ENCODE assay signal across 9 cellular contexts in the genomic region with DNA sequence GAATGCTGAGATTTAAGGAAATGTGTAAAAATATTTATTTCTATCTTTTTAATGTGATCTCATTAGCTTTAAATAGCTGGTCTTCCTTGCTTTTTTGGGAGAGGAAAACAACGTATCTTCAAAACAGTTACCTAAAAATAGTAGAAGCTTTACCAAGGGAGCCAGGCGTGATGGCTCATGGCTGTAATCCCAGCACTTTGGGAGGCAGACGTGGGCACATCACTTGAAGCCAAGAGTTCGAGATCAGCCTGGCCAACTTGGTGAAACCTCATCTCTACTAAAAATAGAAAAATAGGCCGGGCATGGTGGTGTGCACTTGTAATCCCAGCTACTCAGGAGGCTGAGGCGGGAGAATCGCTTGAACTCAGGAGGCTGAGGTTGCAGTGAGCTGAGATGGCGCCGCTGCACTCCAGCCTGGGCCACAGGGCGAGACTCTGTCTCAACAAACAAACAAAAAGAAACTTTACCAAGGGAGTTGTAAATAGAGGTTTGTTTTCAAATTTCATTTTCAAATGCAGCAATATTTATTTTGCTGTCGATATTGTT. TPM values are rescaled to one million over a fixed set of nuclear protein-coding genes. Genes with fewer than 3 reads are reported as not detected.
DNase-seq lines count a peak whose midpoint lies in the region; ATAC-seq, FAIRE-seq and TF ChIP-seq lines count a peak whose summit lies in the region.
"Had no signal": no experiment of that assay in that cellular context is flagged by ENCODE, and none has a peak within 500 bp of the region (broad histone marks: within the 10 kb centered on the region; RNA-seq: fewer than 3 reads in every experiment).

No MANE protein-coding gene starts in this region.

- H3K27me3 ChIP-seq in GM23338 (ENCODE audit: insufficient read depth) (no peaks in the 10 kb centered on the region), SJCRH30 (no peaks in the 10 kb centered on the region), keratinocyte (ENCODE audit: control insufficient read depth, extremely low read depth, insufficient read depth, low read length) (no peaks in the 10 kb centered on the region), smooth muscle cell (ENCODE audit: low read depth) (no peaks in the 10 kb centered on the region)
- no peaks in the 10 kb centered on the region for H3K27me3 ChIP-seq in CD8-positive, alpha-beta memory T cell (ENCODE audit: insufficient read depth, low read length, poor library complexity, severe bottlenecking)

- H3K9me3 Mint-ChIP-seq in GM23338, result no peaks in the 10 kb centered on the region
- H3K9me3 Mint-ChIP-seq in stimulated activated naive CD8-positive, alpha-beta T cell treated with anti-CD3 and anti-CD28 coated beads, Interleukin-15, amount 100 ng/mL, for 72 hours, result no peaks in the 10 kb centered on the region
- H3K9me3 Mint-ChIP-seq in CD8-positive, alpha-beta memory T cell, result no peaks in the 10 kb centered on the region

- H3K27ac ChIP-seq in GM23338 (ENCODE audit: low read depth) (peak overlapping the region; percentile 4; the same call in 1 of the 2 replicates), SJCRH30 (no peak overlapping the region; the same call in 1 of the 2 replicates), keratinocyte (ENCODE audit: control insufficient read depth, insufficient read depth, low read length) (peak overlapping the region; percentile 98), smooth muscle cell (ENCODE audit: low read depth) (peak overlapping the region; percentile 96)
- H3K27ac ChIP-seq in CD8-positive, alpha-beta memory T cell (ENCODE audit: low read depth, low read length), result no peak overlapping the region

- H3K9ac ChIP-seq in keratinocyte (ENCODE audit: control insufficient read depth, extremely low read depth, insufficient read depth, low read length) (peak overlapping the region; percentile 88), smooth muscle cell (ENCODE audit: low read depth) (peak overlapping the region; percentile 66)

- CTCF ChIA-PET in CD8-positive, alpha-beta memory T cell (lab: Charles Lee), result interaction anchor here (1.1 to 1.4 kb wide), 2 partner anchors 51 to 110 kb away, joined by 3 read pairs; no protein-coding TSS in a partner anchor

- H3K4me1 ChIP-seq in GM23338 (ENCODE audit: insufficient read depth) (peaks cover 21% of the 10 kb centered on the region), SJCRH30 (peaks cover 21% of the 10 kb centered on the region), keratinocyte (ENCODE audit: control insufficient read depth, extremely low read depth, insufficient read depth, low read length) (peaks cover 54% of the 10 kb centered on the region), smooth muscle cell (ENCODE audit: low read depth) (no peaks in the 10 kb centered on the region)
- peaks cover 27% of the 10 kb centered on the region for H3K4me1 ChIP-seq in CD8-positive, alpha-beta memory T cell (ENCODE audit: insufficient read depth, low read length)

- no peaks in the 10 kb centered on the region for H3K9me1 ChIP-seq in keratinocyte (ENCODE audit: control insufficient read depth, extremely low read depth, insufficient read depth, low read length)

- H3K4me2 ChIP-seq in GM23338 (0 out of 2 replicates have a peak overlapping the region, but pooled peaks have one; percentile 73), keratinocyte (ENCODE audit: control insufficient read depth, extremely low read depth, insufficient read depth, low read depth, low read length) (peak overlapping the region; percentile 95), smooth muscle cell (peak overlapping the region; percentile 86)

- no peaks in the 10 kb centered on the region for H3K36me3 Mint-ChIP-seq in GM23338 (ENCODE audit: low read depth)
- no peaks in the 10 kb centered on the region for H3K36me3 Mint-ChIP-seq in CD8-positive, alpha-beta memory T cell

- WGBS in smooth muscle cell (ENCODE audit: low lambda C conversion rate), result 70% methylated on average over 11 of the region's 11 CpGs

- no peak overlapping the region for H3K27ac Mint-ChIP-seq in GM23338
- H3K27ac Mint-ChIP-seq in stimulated activated naive CD8-positive, alpha-beta T cell treated with anti-CD3 and anti-CD28 coated beads, Interleukin-15, amount 100 ng/mL, for 72 hours, result no peak overlapping the region
- peak overlapping the region in 1 of 8 donors; percentile 52 for H3K27ac Mint-ChIP-seq in CD8-positive, alpha-beta memory T cell

- no peaks in the 10 kb centered on the region for H3K36me3 ChIP-seq in GM23338 (ENCODE audit: insufficient read depth)
- no peaks in the 10 kb centered on the region for H3K36me3 ChIP-seq in SJCRH30
- no peaks in the 10 kb centered on the region for H3K36me3 ChIP-seq in keratinocyte (ENCODE audit: control insufficient read depth in 2 of 2, extremely low read depth in 1 of 2, insufficient read depth in 2 of 2, low read length in 2 of 2)
- no peaks in the 10 kb centered on the region for H3K36me3 ChIP-seq in smooth muscle cell (ENCODE audit: low read depth)
- no peaks in the 10 kb centered on the region for H3K36me3 ChIP-seq in CD8-positive, alpha-beta memory T cell (ENCODE audit: insufficient read depth, low read length)

- no peaks in the 10 kb centered on the region for H3K79me2 ChIP-seq in GM23338 (replicated peaks; ENCODE audit: insufficient read depth)
- H3K79me2 ChIP-seq in keratinocyte (ENCODE audit: control insufficient read depth, insufficient read depth, low read length), result peaks cover 17% of the 10 kb centered on the region
- peaks cover 11% of the 10 kb centered on the region for H3K79me2 ChIP-seq in smooth muscle cell (ENCODE audit: low read depth)

- H2AFZ ChIP-seq in GM23338 (no peak overlapping the region), keratinocyte (ENCODE audit: control insufficient read depth, low read length) (no peak overlapping the region), smooth muscle cell (ENCODE audit: low read depth) (no peak overlapping the region)

- no peaks in the 10 kb centered on the region for H3K9me2 ChIP-seq in GM23338 (ENCODE audit: insufficient read depth)

- dilution Hi-C loops in keratinocyte (cut with MboI; ENCODE audit: extremely low pct_ligation_motif_present, low sequenced_read_pairs), result no loop called here

- H3K4me3 ChIP-seq in GM23338 (no peak overlapping the region), SJCRH30 (peak overlapping the region; percentile 58; the same call in 1 of the 2 replicates), keratinocyte (ENCODE audit: control insufficient read depth in 2 of 3, extremely low read depth in 1 of 3, insufficient read depth in 2 of 3, low read depth in 1 of 3, low read length in 3 of 3) (peak overlapping the region in 2 of 3 experiments; percentile 62 to 78), smooth muscle cell (peak overlapping the region; percentile 54)
- no peak overlapping the region for H3K4me3 ChIP-seq in CD8-positive, alpha-beta memory T cell (ENCODE audit: low read length)

- DNase-seq in GM23338 (ENCODE audit: low spot score), result no peak
- no peak for DNase-seq in SJCRH30
- DNase-seq in keratinocyte (ENCODE audit: low read depth, low spot score), result no peak
- no peak for DNase-seq in smooth muscle cell (lab: John Stamatoyannopoulos, UW; ENCODE audit: unreplicated experiment)
- no peak for DNase-seq in NCI-H1417 (lab: John Stamatoyannopoulos, UW)
- no peak for DNase-seq in stimulated activated naive CD8-positive, alpha-beta T cell treated with anti-CD3 and anti-CD28 coated beads, Interleukin-15, amount 100 ng/mL, for 72 hours
- no peak for DNase-seq in NCI-H446 (lab: John Stamatoyannopoulos, UW)
- DNase-seq in CD8-positive, alpha-beta memory T cell, result no peak

- no peaks in the 10 kb centered on the region for H4K20me1 ChIP-seq in GM23338 (replicated peaks; ENCODE audit: insufficient read depth)
- no peaks in the 10 kb centered on the region for H4K20me1 ChIP-seq in keratinocyte (ENCODE audit: control insufficient read depth, extremely low read depth, insufficient read depth, low read length)
- H4K20me1 ChIP-seq in smooth muscle cell (ENCODE audit: low read depth), result no peaks in the 10 kb centered on the region

- no peaks in the 10 kb centered on the region for H3F3A ChIP-seq in GM23338 (replicated peaks; ENCODE audit: low read depth)
- H3F3A ChIP-seq in smooth muscle cell (ENCODE audit: low read depth), result peaks cover 31% of the 10 kb centered on the region

- no peak for ATAC-seq in GM23338
- ATAC-seq in stimulated activated naive CD8-positive, alpha-beta T cell treated with anti-CD3 and anti-CD28 coated beads, Interleukin-15, amount 100 ng/mL, for 72 hours, result no peak

- H3K27me3 Mint-ChIP-seq in GM23338 (ENCODE audit: insufficient read depth, low read depth, poor library complexity), result peaks cover 5% of the 10 kb centered on the region
- peaks cover 16% of the 10 kb centered on the region for H3K27me3 Mint-ChIP-seq in stimulated activated naive CD8-positive, alpha-beta T cell treated with anti-CD3 and anti-CD28 coated beads, Interleukin-15, amount 100 ng/mL, for 72 hours
- H3K27me3 Mint-ChIP-seq in CD8-positive, alpha-beta memory T cell, result no peaks in the 10 kb centered on the region

- H3K9me3 ChIP-seq in SJCRH30 (replicated peaks) (no peaks in the 10 kb centered on the region), keratinocyte (ENCODE audit: control insufficient read depth, low read depth, low read length) (no peaks in the 10 kb centered on the region), smooth muscle cell (replicated peaks; ENCODE audit: low read depth) (no peaks in the 10 kb centered on the region)
- no peaks in the 10 kb centered on the region for H3K9me3 ChIP-seq in CD8-positive, alpha-beta memory T cell (ENCODE audit: low read length)

- no peak overlapping the region for H3K4me3 Mint-ChIP-seq in GM23338
- no peak overlapping the region for H3K4me3 Mint-ChIP-seq in stimulated activated naive CD8-positive, alpha-beta T cell treated with anti-CD3 and anti-CD28 coated beads, Interleukin-15, amount 100 ng/mL, for 72 hours
- H3K4me3 Mint-ChIP-seq in CD8-positive, alpha-beta memory T cell, result peak overlapping the region in 3 of 7 donors; percentile 20 to 41 (median 30)

- POLR2A ChIA-PET in CD8-positive, alpha-beta memory T cell (lab: Charles Lee), result no interaction called here

- H3K4me1 Mint-ChIP-seq in GM23338, result peaks cover 26% of the 10 kb centered on the region
- H3K4me1 Mint-ChIP-seq in stimulated activated naive CD8-positive, alpha-beta T cell treated with anti-CD3 and anti-CD28 coated beads, Interleukin-15, amount 100 ng/mL, for 72 hours, result peaks cover 26% of the 10 kb centered on the region
- peaks cover 35 to 59% (median 41%) of the 10 kb centered on the region in 3 donors for H3K4me1 Mint-ChIP-seq in CD8-positive, alpha-beta memory T cell

- no peak for TF ChIP-seq CTCF in GM23338 (conservative IDR thresholded peaks at IDR 0.05; ENCODE audit: low read depth in 2 of 2)
- no peak for TF ChIP-seq CTCF in keratinocyte (optimal IDR thresholded peaks at IDR 0.05 in 1 of 3, IDR thresholded peaks at IDR 0.05 in 1 of 3, conservative IDR thresholded peaks at IDR 0.05 in 1 of 3; ENCODE audit: extremely low read depth in 1 of 3, insufficient read depth in 2 of 3, low read length in 3 of 3)
- no peak for TF ChIP-seq CTCF in smooth muscle cell (IDR thresholded peaks at IDR 0.05; ENCODE audit: borderline replicate concordance, insufficient read depth, poor library complexity, severe bottlenecking)

- FAIRE-seq in keratinocyte (lab: Jason Lieb, UNC), result no peak
- FAIRE-seq: islet of Langerhans had no signal

RNA-seq across cellular contexts. Expression of gene ITGB1, which starts 48.4 kb away (rescaled TPM):
- 439 and 441 TPM in 2 replicates for total RNA-seq in GM23338 (2014; rRNA removed; shearing (Covaris generic))
- polyA plus RNA-seq in GM23338 (2016; fragmentation: Nextera tagmentation; extraction: Ambion mirVana) (309 and 317 TPM in 2 replicates), keratinocyte (1,026 to 1,445 TPM (median 1,030 TPM) in 3 replicates), smooth muscle cell (674 and 859 TPM in 2 replicates)
- 331 and 339 TPM in 2 replicates for total RNA-seq in SJCRH30 (2014; rRNA removed; shearing (Covaris generic))
- 511 TPM for polyA plus RNA-seq in keratinocyte (2011; ENCODE audit: low read depth)
- 420 and 664 TPM in 2 replicates for polyA plus RNA-seq in keratinocyte (2011; cell fraction: cytosol; rRNA removed)
- polyA plus RNA-seq in keratinocyte (2011; cell fraction: nucleus; rRNA removed), result 1,436 and 2,106 TPM in 2 replicates
- 328 and 1,010 TPM in 2 replicates for polyA plus RNA-seq in keratinocyte (2012; ENCODE audit: low replicate concordance)
- 361 to 979 TPM (median 522 TPM) in 3 replicates for polyA minus RNA-seq in keratinocyte
- 475 TPM for polyA minus RNA-seq in keratinocyte (2011; cell fraction: cytosol; rRNA and poly(A)+ RNA removed)
- polyA minus RNA-seq in keratinocyte (2011; cell fraction: nucleus; rRNA and poly(A)+ RNA removed), result 1,567 and 2,524 TPM in 2 replicates
- 2,267 and 2,867 TPM in 2 replicates for total RNA-seq in smooth muscle cell
- 10 to 100 TPM; 75.5 to 82.1 TPM for total RNA-seq in CD8-positive, alpha-beta memory T cell
- 342 TPM for polyA plus RNA-seq in CD8-positive, alpha-beta memory T cell

Comparison
In these comparisons a context has a peak if more than half of its experiments do, and no peak if none do; other contexts are left out.
1. H3K27ac ChIP-seq: peak in GM23338 (single experiment), keratinocyte (single experiment) and smooth muscle cell (single experiment); none in SJCRH30 (single experiment) and CD8-positive, alpha-beta memory T cell (single experiment).
2. H3K4me3 ChIP-seq: peak in SJCRH30 (single experiment), keratinocyte (2 of 3) and smooth muscle cell (single experiment); none in GM23338 (single experiment) and CD8-positive, alpha-beta memory T cell (single experiment).
3. Peak in every context shown above with its lines, with median percentiles within 50 percentile points of each other: H3K4me2 ChIP-seq.